Comparison of ENCODE assay signal across 10 cellular contexts in genomic region chr18:66160007-66160406, GRCh38.
"Had no signal": no experiment of that assay in that cellular context is flagged by ENCODE, and none has a peak within 500 bp of the region (broad histone marks: within the 10 kb centered on the region; RNA-seq: fewer than 3 reads in every experiment).

No MANE protein-coding gene starts in this region.

- DNase-seq: H7, HFFc6, KBM-7 had no signal

- FAIRE-seq: HepG2 had no signal

- H3K9me3 ChIP-seq: HAP-1 had no signal

- H3K9ac ChIP-seq: KMS-11 had no signal

- H3K4me3 ChIP-seq: GM23338, HAP-1 had no signal

- H3K27me3 Mint-ChIP-seq: IgD-negative memory B cell had no signal

- H3K4me1 Mint-ChIP-seq: GM23338, IgD-negative memory B cell had no signal

- H3K4me3 Mint-ChIP-seq: GM23338, HFFc6, IgD-negative memory B cell had no signal

- H3K36me3 Mint-ChIP-seq: IgD-negative memory B cell had no signal

- H3K9me3 Mint-ChIP-seq: GM23338 had no signal

- ATAC-seq: GM23338, HCT116, HepG2 had no signal

- H3K4me1 ChIP-seq: HAP-1 had no signal

- H3K36me3 ChIP-seq: HAP-1 had no signal

- H3K27ac ChIP-seq: HL-60, KMS-11 had no signal

- H3K4me2 ChIP-seq: GM23338, KMS-11 had no signal

- H3K27ac Mint-ChIP-seq: GM23338, HFFc6, IgD-negative memory B cell had no signal
